In genomic region chr1:197197430-197197997, GRCh38 we compare ENCODE assay signal across 1 cellular context.
TF ChIP-seq lines count a peak whose summit lies in the region.

No MANE protein-coding gene starts in this region.

TF ChIP-seq in WTC11, 78 proteins besides CTCF, POLR2A, EP300 and RAD21 (continued from another document):
- no peak for TF ChIP-seq SMAD4 (CRISPR knock-in tag; IDR thresholded peaks at IDR 0.05)
- TF ChIP-seq, protein P1, sequence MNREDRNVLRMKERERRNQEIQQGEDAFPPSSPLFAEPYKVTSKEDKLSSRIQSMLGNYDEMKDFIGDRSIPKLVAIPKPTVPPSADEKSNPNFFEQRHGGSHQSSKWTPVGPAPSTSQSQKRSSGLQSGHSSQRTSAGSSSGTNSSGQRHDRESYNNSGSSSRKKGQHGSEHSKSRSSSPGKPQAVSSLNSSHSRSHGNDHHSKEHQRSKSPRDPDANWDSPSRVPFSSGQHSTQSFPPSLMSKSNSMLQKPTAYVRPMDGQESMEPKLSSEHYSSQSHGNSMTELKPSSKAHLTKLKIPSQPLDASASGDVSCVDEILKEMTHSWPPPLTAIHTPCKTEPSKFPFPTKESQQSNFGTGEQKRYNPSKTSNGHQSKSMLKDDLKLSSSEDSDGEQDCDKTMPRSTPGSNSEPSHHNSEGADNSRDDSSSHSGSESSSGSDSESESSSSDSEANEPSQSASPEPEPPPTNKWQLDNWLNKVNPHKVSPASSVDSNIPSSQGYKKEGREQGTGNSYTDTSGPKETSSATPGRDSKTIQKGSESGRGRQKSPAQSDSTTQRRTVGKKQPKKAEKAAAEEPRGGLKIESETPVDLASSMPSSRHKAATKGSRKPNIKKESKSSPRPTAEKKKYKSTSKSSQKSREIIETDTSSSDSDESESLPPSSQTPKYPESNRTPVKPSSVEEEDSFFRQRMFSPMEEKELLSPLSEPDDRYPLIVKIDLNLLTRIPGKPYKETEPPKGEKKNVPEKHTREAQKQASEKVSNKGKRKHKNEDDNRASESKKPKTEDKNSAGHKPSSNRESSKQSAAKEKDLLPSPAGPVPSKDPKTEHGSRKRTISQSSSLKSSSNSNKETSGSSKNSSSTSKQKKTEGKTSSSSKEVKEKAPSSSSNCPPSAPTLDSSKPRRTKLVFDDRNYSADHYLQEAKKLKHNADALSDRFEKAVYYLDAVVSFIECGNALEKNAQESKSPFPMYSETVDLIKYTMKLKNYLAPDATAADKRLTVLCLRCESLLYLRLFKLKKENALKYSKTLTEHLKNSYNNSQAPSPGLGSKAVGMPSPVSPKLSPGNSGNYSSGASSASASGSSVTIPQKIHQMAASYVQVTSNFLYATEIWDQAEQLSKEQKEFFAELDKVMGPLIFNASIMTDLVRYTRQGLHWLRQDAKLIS (CRISPR knock-in tag; IDR thresholded peaks at IDR 0.05; ENCODE audit: borderline replicate concordance): no peak
